Comparison of ENCODE assay signal across 16 cellular contexts in genomic region chr1:25109527-25109926, GRCh38.
DNase-seq lines count a peak whose midpoint lies in the region; ATAC-seq, FAIRE-seq and TF ChIP-seq lines count a peak whose summit lies in the region.
"Had no signal": no experiment of that assay in that cellular context is flagged by ENCODE, and none has a peak within 500 bp of the region (broad histone marks: within the 10 kb centered on the region; RNA-seq: fewer than 3 reads in every experiment).

No MANE protein-coding gene starts in this region.

- H3K9me3 Mint-ChIP-seq in CD4-positive, alpha-beta memory T cell: peaks cover 0 to 27% (median 10%) of the 10 kb centered on the region in 8 donors
- H3K9me3 Mint-ChIP-seq in activated CD4-positive, alpha-beta memory T cell treated with anti-CD3 and anti-CD28 coated beads, Interleukin-2, amount 10 ng/mL, durations not matched to agents 7 days and 5 days: peaks cover 10% of the 10 kb centered on the region
- H3K9me3 Mint-ChIP-seq in naive B cell: peaks cover 8 to 16% (median 11%) of the 10 kb centered on the region in 7 donors

- no peak overlapping the region for H3K4me3 ChIP-seq in CD4-positive, alpha-beta memory T cell (ENCODE audit: low read length in 2 of 2)
- H3K4me3 ChIP-seq: heart right ventricle, lung, psoas muscle, transverse colon had no signal

- H3K27ac Mint-ChIP-seq in CD4-positive, alpha-beta memory T cell: peak overlapping the region; percentile 62 to 92 (median 80)
- peak overlapping the region; percentile 2 for H3K27ac Mint-ChIP-seq in activated CD4-positive, alpha-beta memory T cell treated with anti-CD3 and anti-CD28 coated beads, Interleukin-2, amount 10 ng/mL, durations not matched to agents 7 days and 5 days
- peak overlapping the region in 4 of 6 donors; percentile 1 to 72 (median 22) for H3K27ac Mint-ChIP-seq in naive B cell

- POLR2A ChIA-PET in CD4-positive, alpha-beta memory T cell (lab: Charles Lee; ENCODE audit: partially characterized antibody): no interaction called here
- POLR2A ChIA-PET in activated CD4-positive, alpha-beta memory T cell treated with anti-CD3 and anti-CD28 coated beads, Interleukin-2, amount 10 ng/mL, durations not matched to agents 7 days and 5 days (lab: Charles Lee): no interaction called here

- no peak overlapping the region for H3K27ac ChIP-seq in CD4-positive, alpha-beta memory T cell (ENCODE audit: low read depth, low read length)
- H3K27ac ChIP-seq: heart right ventricle, psoas muscle, transverse colon had no signal

- no peak for TF ChIP-seq POLR2A in GM12892 (IDR thresholded peaks at IDR 0.05; ENCODE audit: low read depth, low read length)

- peak overlapping the region in 2 of 8 donors; percentile 19 to 58 for H3K4me3 Mint-ChIP-seq in CD4-positive, alpha-beta memory T cell
- no peak overlapping the region for H3K4me3 Mint-ChIP-seq in activated CD4-positive, alpha-beta memory T cell treated with anti-CD3 and anti-CD28 coated beads, Interleukin-2, amount 10 ng/mL, durations not matched to agents 7 days and 5 days
- peak overlapping the region in 1 of 8 donors; percentile 63 for H3K4me3 Mint-ChIP-seq in naive B cell

- no peaks in the 10 kb centered on the region for H3K36me3 ChIP-seq in CD4-positive, alpha-beta memory T cell (ENCODE audit: insufficient read depth, low read length)
- H3K36me3 ChIP-seq: heart right ventricle, transverse colon had no signal

- peak; percentile 75 to 76 for ATAC-seq in naive B cell (ENCODE audit: low read depth in 2 of 2)
- no peak for ATAC-seq in HG03571 (IDR thresholded peaks at IDR 0.05; ENCODE audit: unreplicated experiment)
- no peak for ATAC-seq in GM21717 (IDR thresholded peaks at IDR 0.05; ENCODE audit: unreplicated experiment)
- no peak for ATAC-seq in GM18868 (IDR thresholded peaks at IDR 0.05; ENCODE audit: unreplicated experiment)
- ATAC-seq: HCT116, heart right ventricle, psoas muscle had no signal

- H3K9me3 ChIP-seq in CD4-positive, alpha-beta memory T cell (ENCODE audit: control insufficient read depth in 1 of 2, low read length in 2 of 2): peaks cover 0 to 7% of the 10 kb centered on the region in 2 donors
- H3K9me3 ChIP-seq: transverse colon had no signal

- no peaks in the 10 kb centered on the region for H3K27me3 ChIP-seq in CD4-positive, alpha-beta memory T cell (ENCODE audit: insufficient read depth, low read length)

- H3K4me1 ChIP-seq in CD4-positive, alpha-beta memory T cell (ENCODE audit: insufficient read depth, low read length): peaks cover 14% of the 10 kb centered on the region
- H3K4me1 ChIP-seq: psoas muscle, transverse colon had no signal

- FAIRE-seq in GM12892 (lab: Jason Lieb, UNC): peak; percentile 81
- FAIRE-seq: islet of Langerhans had no signal

- CTCF ChIA-PET in CD4-positive, alpha-beta memory T cell (lab: Charles Lee; ENCODE audit: partially characterized antibody): no interaction called here
- CTCF ChIA-PET in activated CD4-positive, alpha-beta memory T cell treated with anti-CD3 and anti-CD28 coated beads, Interleukin-2, amount 10 ng/mL, durations not matched to agents 7 days and 5 days (lab: Charles Lee): interaction anchor here (1.0 kb wide), 1 partner anchor 261 kb away, joined by 3 read pairs; no protein-coding TSS in a partner anchor

- DNase-seq in CD4-positive, alpha-beta memory T cell: peak; percentile 45 to 72 (median 62)
- DNase-seq in GM12892 (ENCODE audit: insufficient read length) (no peak), naive B cell (no peak)
- no peak for DNase-seq in activated CD4-positive, alpha-beta memory T cell treated with anti-CD3 and anti-CD28 coated beads, Interleukin-2, amount 10 ng/mL, durations not matched to agents 7 days and 5 days
- DNase-seq: cerebellar nuclear complex, heart right ventricle, NCI-H1694, NCI-H446, psoas muscle, transverse colon had no signal

- peaks cover 5 to 6% of the 10 kb centered on the region in 2 donors for H3K36me3 Mint-ChIP-seq in CD4-positive, alpha-beta memory T cell
- H3K36me3 Mint-ChIP-seq in activated CD4-positive, alpha-beta memory T cell treated with anti-CD3 and anti-CD28 coated beads, Interleukin-2, amount 10 ng/mL, durations not matched to agents 7 days and 5 days (ENCODE audit: low read depth): peaks cover 10% of the 10 kb centered on the region
- H3K36me3 Mint-ChIP-seq in naive B cell: peaks cover 5 to 16% of the 10 kb centered on the region in 2 donors

- peaks cover 0 to 5% of the 10 kb centered on the region in 2 donors for H3K27me3 Mint-ChIP-seq in CD4-positive, alpha-beta memory T cell
- H3K27me3 Mint-ChIP-seq in activated CD4-positive, alpha-beta memory T cell treated with anti-CD3 and anti-CD28 coated beads, Interleukin-2, amount 10 ng/mL, durations not matched to agents 7 days and 5 days: peaks cover 8% of the 10 kb centered on the region
- H3K27me3 Mint-ChIP-seq in naive B cell: peaks cover under 1 to 12% (median 11%) of the 10 kb centered on the region in 3 donors

- H3K4me1 Mint-ChIP-seq in CD4-positive, alpha-beta memory T cell: peaks cover 2 to 14% (median 4%) of the 10 kb centered on the region in 4 donors
- peaks cover 23% of the 10 kb centered on the region for H3K4me1 Mint-ChIP-seq in activated CD4-positive, alpha-beta memory T cell treated with anti-CD3 and anti-CD28 coated beads, Interleukin-2, amount 10 ng/mL, durations not matched to agents 7 days and 5 days
- peaks cover 0 to 14% (median 8%) of the 10 kb centered on the region in 3 donors for H3K4me1 Mint-ChIP-seq in naive B cell

- intact Hi-C loops in CD4-positive, alpha-beta memory T cell (cut with micrococcal nuclease): no loop called here

Comparison
In these comparisons a context has a peak if more than half of its experiments do, and no peak if none do; other contexts are left out.
1. DNase-seq: peak in CD4-positive, alpha-beta memory T cell (5 of 5); none in GM12892 (single experiment), activated CD4-positive, alpha-beta memory T cell treated with anti-CD3 and anti-CD28 coated beads, Interleukin-2, amount 10 ng/mL, durations not matched to agents 7 days and 5 days (single experiment) and naive B cell (single experiment).
2. H3K27ac Mint-ChIP-seq: peak in every context shown above with its lines; median percentile 80 in CD4-positive, alpha-beta memory T cell; 22 in naive B cell; 2 in activated CD4-positive, alpha-beta memory T cell treated with anti-CD3 and anti-CD28 coated beads, Interleukin-2, amount 10 ng/mL, durations not matched to agents 7 days and 5 days.
3. ATAC-seq: peak in naive B cell (2 of 2); none in HG03571 (single experiment), GM21717 (single experiment) and GM18868 (single experiment).